ENCODE assay signal across 18 cellular contexts in the genomic region with DNA sequence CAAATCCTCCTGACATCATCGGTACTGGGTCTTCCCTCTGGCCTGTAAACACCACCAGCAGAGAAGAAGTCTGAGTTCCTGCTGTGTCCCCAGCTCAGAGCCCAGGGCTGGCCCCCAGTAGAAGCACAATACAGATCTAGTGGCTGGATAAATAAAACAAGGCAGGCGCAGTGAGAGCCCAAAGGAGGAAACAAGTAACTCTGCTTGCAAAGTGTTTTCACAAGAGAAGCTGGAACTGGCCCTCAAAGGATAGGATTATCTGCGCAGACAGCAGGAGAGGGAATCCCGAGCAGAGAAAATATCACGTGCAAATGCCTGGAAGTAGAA.
DNase-seq lines count a peak whose midpoint lies in the region; ATAC-seq and TF ChIP-seq lines count a peak whose summit lies in the region.
"Had no signal": no experiment of that assay in that cellular context is flagged by ENCODE, and none has a peak within 500 bp of the region (broad histone marks: within the 10 kb centered on the region; RNA-seq: fewer than 3 reads in every experiment).

No MANE protein-coding gene starts in this region.

- in situ Hi-C loops in Panc1 (cut with HindIII; ENCODE audit: low pct_unique_long_range_greater_than_20kb, low sequenced_read_pairs) = no loop called here

- 50% methylated on average over 5 of the region's 5 CpGs for WGBS in hepatocyte (ENCODE audit: low lambda C conversion rate, missing lambda C conversion rate)

- POLR2A ChIA-PET in Panc1 (lab: Charles Lee) = no interaction called here

- H3K4me3 ChIP-seq in Panc1 (ENCODE audit: low read depth in 2 of 2, low read length in 2 of 2) (no peak overlapping the region), hepatocyte (no peak overlapping the region)
- H3K4me3 ChIP-seq: SK-N-MC had no signal

- H3K4me3 Mint-ChIP-seq in osteocyte (ENCODE audit: unreplicated experiment) = no peak overlapping the region
- H3K4me3 Mint-ChIP-seq: CD14-positive monocyte had no signal

- ATAC-seq in Panc1 (peak; percentile 21; the same call in 1 of the 2 replicates), GM21390 (IDR thresholded peaks at IDR 0.05; ENCODE audit: unreplicated experiment) (no peak)
- ATAC-seq: HCT116, Right ventricle myocardium inferior had no signal

- TF ChIP-seq CTCF in Panc1 (IDR thresholded peaks at IDR 0.05) (no peak), hepatocyte (IDR thresholded peaks at IDR 0.05; ENCODE audit: poor library complexity) (no peak), osteocyte (IDR thresholded peaks at IDR 0.05) (no peak)

- H3K9me2 ChIP-seq in hepatocyte (replicated peaks; ENCODE audit: insufficient read depth) = no peaks in the 10 kb centered on the region

- CTCF ChIA-PET in Panc1 (lab: Charles Lee) = no interaction called here

- peaks cover 13% of the 10 kb centered on the region for H3K79me2 ChIP-seq in hepatocyte

- no peak overlapping the region for H3K27ac Mint-ChIP-seq in osteocyte (ENCODE audit: unreplicated experiment)

- H3K27ac ChIP-seq in Panc1 (ENCODE audit: low read length) (no peak overlapping the region), hepatocyte (peak overlapping the region; percentile 86)
- H3K27ac ChIP-seq: HL-60, SK-N-MC had no signal

- no peaks in the 10 kb centered on the region for H3K9me3 ChIP-seq in Panc1 (ENCODE audit: control insufficient read depth, insufficient read depth, low read depth, low read length)
- H3K9me3 ChIP-seq in hepatocyte (ENCODE audit: low read depth) = peaks cover 9% of the 10 kb centered on the region

- intact Hi-C loops in Panc1 (cut with micrococcal nuclease; ENCODE audit: unreplicated experiment) = no loop called here

- H3K4me2 ChIP-seq in hepatocyte = peak overlapping the region; percentile 47

- no peaks in the 10 kb centered on the region for H3K4me1 ChIP-seq in Panc1 (ENCODE audit: control insufficient read depth, insufficient read depth, low read length)
- peaks cover 22% of the 10 kb centered on the region for H3K4me1 ChIP-seq in hepatocyte (ENCODE audit: insufficient read depth)

- H3K9me3 Mint-ChIP-seq in osteocyte (ENCODE audit: unreplicated experiment) = peaks cover 13% of the 10 kb centered on the region

- no peaks in the 10 kb centered on the region for H3K27me3 Mint-ChIP-seq in osteocyte (ENCODE audit: unreplicated experiment)

- DNase-seq in ELF-1 (ENCODE audit: low read depth, low spot score) (peak; percentile 86), Panc1 (ENCODE audit: low read depth, low spot score) (no peak), hepatocyte (ENCODE audit: low spot score) (no peak), osteocyte (ENCODE audit: extremely low spot score, unreplicated experiment) (peak; percentile 51), kidney glomerular epithelial cell (lab: John Stamatoyannopoulos, UW) (no peak), GM03348 (ENCODE audit: low spot score) (no peak), COR-L47 (lab: John Stamatoyannopoulos, UW) (no peak)
- DNase-seq: AML-193, NCI-H1417 treated with DMSO at 0.1 percent for 48 hours, NCI-H2029, NCI-H2171, NCI-H510A had no signal

- H3K36me3 ChIP-seq in Panc1 (ENCODE audit: control insufficient read depth, insufficient read depth, low read length) (no peaks in the 10 kb centered on the region), hepatocyte (replicated peaks; ENCODE audit: insufficient read depth, low read depth) (no peaks in the 10 kb centered on the region)

- H2AFZ ChIP-seq in hepatocyte = peak overlapping the region; percentile 45

- peaks cover 5% of the 10 kb centered on the region for H3K4me1 Mint-ChIP-seq in osteocyte (ENCODE audit: unreplicated experiment)
- H3K4me1 Mint-ChIP-seq: CD14-positive monocyte had no signal

- H4K20me1 ChIP-seq in hepatocyte (ENCODE audit: insufficient read depth, poor library complexity, severe bottlenecking) = no peaks in the 10 kb centered on the region

- peaks cover 3% of the 10 kb centered on the region for H3K36me3 Mint-ChIP-seq in osteocyte (ENCODE audit: unreplicated experiment)

- BruUV-seq in Panc1 (replicated peaks; lab: Mats Ljungman, UMichigan) = no TSS peak

- H3K27me3 ChIP-seq in Panc1 (ENCODE audit: control insufficient read depth, insufficient read depth, low read length) = no peaks in the 10 kb centered on the region
- no peaks in the 10 kb centered on the region for H3K27me3 ChIP-seq in hepatocyte

Comparison
In these comparisons a context has a peak if more than half of its experiments do, and no peak if none do; other contexts are left out.
1. DNase-seq: peak in ELF-1 (single experiment) and osteocyte (single experiment); none in Panc1 (single experiment), hepatocyte (single experiment), kidney glomerular epithelial cell (single experiment), GM03348 (single experiment) and COR-L47 (single experiment).